ENCODE assay signal across 9 cellular contexts in genomic region chr1:15178571-15179484, GRCh38. TPM values are rescaled to one million over a fixed set of nuclear protein-coding genes. Genes with fewer than 3 reads are reported as not detected.
A peak's percentile ranks its signal among the peaks of the same experiment; 100 is the strongest.
DNase-seq lines count a peak whose midpoint lies in the region; ATAC-seq and TF ChIP-seq lines count a peak whose summit lies in the region.
"Had no signal": no experiment of that assay in that cellular context is flagged by ENCODE, and none has a peak within 500 bp of the region (broad histone marks: within the 10 kb centered on the region; RNA-seq: fewer than 3 reads in every experiment).

No MANE protein-coding gene starts in this region.

- no peak overlapping the region for H3K27ac ChIP-seq in CD8-positive, alpha-beta T cell (ENCODE audit: low read depth, low read length)
- H3K27ac ChIP-seq: C4-2B had no signal

- intact Hi-C loops in Right ventricle myocardium superior (cut with DNase I): no loop called here
- intact Hi-C loops in cardiac septum (cut with DNase I): no loop called here
- intact Hi-C loops in CD8-positive, alpha-beta T cell (cut with DNase I, micrococcal nuclease): no loop called here

- peak; percentile 57 for ATAC-seq in Right ventricle myocardium superior (ENCODE audit: poor library complexity)
- no peak for ATAC-seq in GM18517 (IDR thresholded peaks at IDR 0.05; ENCODE audit: unreplicated experiment)
- no peak for ATAC-seq in HG03045 (IDR thresholded peaks at IDR 0.05; ENCODE audit: unreplicated experiment)
- ATAC-seq in CD8-positive, alpha-beta T cell: no peak

- no peak for TF ChIP-seq CTCF in CD8-positive, alpha-beta T cell (IDR thresholded peaks at IDR 0.05)

- H3K9me3 Mint-ChIP-seq in CD8-positive, alpha-beta T cell: no peaks in the 10 kb centered on the region

- no peak overlapping the region for H3K4me3 Mint-ChIP-seq in CD8-positive, alpha-beta T cell

- no peaks in the 10 kb centered on the region for H3K27me3 ChIP-seq in CD8-positive, alpha-beta T cell (ENCODE audit: insufficient read depth, low read length)

- no peak overlapping the region for H3K27ac Mint-ChIP-seq in CD8-positive, alpha-beta T cell

- DNase-seq in Right ventricle myocardium superior (no peak), cardiac septum (ENCODE audit: low spot score) (no peak), astrocyte of the hippocampus (ENCODE audit: low read depth, low spot score) (peak; percentile 92), kidney glomerular epithelial cell (lab: John Stamatoyannopoulos, UW) (peak; percentile 97), epidermal melanocyte (ENCODE audit: insufficient read length, low spot score) (no peak)
- DNase-seq in CD8-positive, alpha-beta T cell: no peak

- CTCF ChIA-PET in CD8-positive, alpha-beta T cell (lab: Charles Lee): no interaction called here

- H3K36me3 ChIP-seq in CD8-positive, alpha-beta T cell (ENCODE audit: insufficient read depth, low read length): no peaks in the 10 kb centered on the region

- POLR2A ChIA-PET in CD8-positive, alpha-beta T cell (lab: Charles Lee): no interaction called here

- no peak overlapping the region for H3K4me3 ChIP-seq in CD8-positive, alpha-beta T cell (ENCODE audit: low read depth, low read length)

- no peaks in the 10 kb centered on the region for H3K4me1 ChIP-seq in CD8-positive, alpha-beta T cell (ENCODE audit: insufficient read depth, low read length)

- H3K4me1 Mint-ChIP-seq in CD8-positive, alpha-beta T cell (ENCODE audit: low read depth): no peaks in the 10 kb centered on the region

- no peaks in the 10 kb centered on the region for H3K36me3 Mint-ChIP-seq in CD8-positive, alpha-beta T cell

- no peaks in the 10 kb centered on the region for H3K9me3 ChIP-seq in CD8-positive, alpha-beta T cell (ENCODE audit: low read length)

- H3K27me3 Mint-ChIP-seq in CD8-positive, alpha-beta T cell (ENCODE audit: low read depth): peaks cover 25% of the 10 kb centered on the region

RNA-seq across cellular contexts. Expression of gene TMEM51, which starts 25.3 kb away (rescaled TPM):
- 3.4 TPM for total RNA-seq in Right ventricle myocardium superior
- 2.8 TPM for total RNA-seq in cardiac septum
- not detected for total RNA-seq in CD8-positive, alpha-beta T cell

Comparison
In these comparisons a context has a peak if more than half of its experiments do, and no peak if none do; other contexts are left out.
1. DNase-seq: peak in astrocyte of the hippocampus (single experiment) and kidney glomerular epithelial cell (single experiment); none in Right ventricle myocardium superior (single experiment), cardiac septum (single experiment), epidermal melanocyte (single experiment) and CD8-positive, alpha-beta T cell (0 of 7).